ENCODE assay signal across 8 cellular contexts in the genomic region with DNA sequence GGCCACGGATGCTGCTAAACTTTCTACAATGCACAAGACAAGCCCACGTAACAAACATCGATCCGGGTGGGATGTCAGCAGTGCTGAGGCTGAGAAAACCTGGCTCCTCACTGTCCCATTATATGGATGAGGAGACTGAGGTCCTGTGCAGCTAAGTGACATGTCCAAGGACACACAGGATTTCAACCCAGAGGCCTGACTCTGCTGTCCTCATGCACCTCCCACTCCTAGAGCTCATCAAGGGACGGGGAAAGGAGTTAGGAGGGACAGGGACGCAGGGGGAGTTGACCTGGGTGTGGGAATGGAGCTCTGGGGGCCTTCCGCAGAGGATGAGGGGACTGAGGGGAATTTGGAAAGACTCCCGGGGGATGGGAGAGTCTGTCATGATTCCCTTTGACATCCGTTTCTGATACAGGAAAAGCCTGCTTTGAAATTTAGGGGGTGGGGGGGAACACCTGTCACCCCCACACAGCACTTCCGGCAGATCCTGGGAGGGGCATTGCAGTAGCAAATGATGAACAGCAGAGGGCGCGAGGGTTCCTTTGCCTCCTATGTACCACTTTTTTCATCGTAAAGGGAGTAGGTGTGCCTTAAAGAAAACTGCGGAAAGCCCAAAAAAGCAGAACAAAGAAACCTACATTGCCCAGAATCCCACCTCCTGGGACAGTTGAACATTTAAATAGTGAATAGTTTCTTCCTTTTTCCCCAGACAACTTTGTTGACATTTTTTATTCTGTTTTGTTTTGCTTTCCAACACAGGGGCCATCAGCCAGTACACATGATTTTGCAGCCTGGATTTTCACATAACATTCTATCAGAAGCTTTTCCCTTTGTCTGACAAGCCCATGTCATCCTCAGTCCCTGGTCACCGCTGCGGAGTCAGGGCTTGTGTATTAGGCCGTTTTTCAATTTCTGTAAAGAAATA. TPM values are rescaled to one million over a fixed set of nuclear protein-coding genes. Genes with fewer than 3 reads are reported as not detected.
DNase-seq lines count a peak whose midpoint lies in the region; ATAC-seq, FAIRE-seq and TF ChIP-seq lines count a peak whose summit lies in the region.

No MANE protein-coding gene starts in this region.

- TF ChIP-seq CTCF in BE2C (IDR thresholded peaks at IDR 0.05; ENCODE audit: low read depth, low read length) = peak; percentile 93
- TF ChIP-seq CTCF in activated CD8-positive, alpha-beta T cell treated with anti-CD3 and anti-CD28 coated beads for 36 hours (IDR thresholded peaks at IDR 0.05) = peak; percentile 98

- H3K9me3 ChIP-seq in BE2C = no peaks in the 10 kb centered on the region

- peaks cover 4% of the 10 kb centered on the region for H3K4me1 Mint-ChIP-seq in activated CD8-positive, alpha-beta T cell treated with anti-CD3 and anti-CD28 coated beads for 36 hours (ENCODE audit: low read depth)
- peaks cover 7 to 10% (median 9%) of the 10 kb centered on the region in 3 donors for H3K4me1 Mint-ChIP-seq in naive B cell

- DNase-seq in BE2C (peak; percentile 43), HEK293T (ENCODE audit: extremely low spot score) (peak; percentile 67), NCI-H69 (lab: John Stamatoyannopoulos, UW) (peak; percentile 73), naive B cell (peak; percentile 25)
- DNase-seq in activated CD8-positive, alpha-beta T cell treated with anti-CD3 and anti-CD28 coated beads for 36 hours = peak; percentile 74
- peak; percentile 19 for DNase-seq in stimulated activated naive CD4-positive, alpha-beta T cell treated with Interleukin-2 at 50 U/mL for 16 hours (lab: John Stamatoyannopoulos, UW)

- H3K9me3 Mint-ChIP-seq in activated CD8-positive, alpha-beta T cell treated with anti-CD3 and anti-CD28 coated beads for 36 hours = no peaks in the 10 kb centered on the region
- H3K9me3 Mint-ChIP-seq in naive B cell = peaks cover 0 to 2% (median 0%) of the 10 kb centered on the region in 7 donors

- peaks cover 9% of the 10 kb centered on the region for H3K27me3 Mint-ChIP-seq in activated CD8-positive, alpha-beta T cell treated with anti-CD3 and anti-CD28 coated beads for 36 hours
- peaks cover 9 to 33% (median 32%) of the 10 kb centered on the region in 3 donors for H3K27me3 Mint-ChIP-seq in naive B cell

- H3K4me1 ChIP-seq in BE2C = no peaks in the 10 kb centered on the region

- no peak overlapping the region for H3K4me3 Mint-ChIP-seq in activated CD8-positive, alpha-beta T cell treated with anti-CD3 and anti-CD28 coated beads for 36 hours
- no peak overlapping the region for H3K4me3 Mint-ChIP-seq in naive B cell

- FAIRE-seq in endometrium (lab: Jason Lieb, UNC) = peak; percentile 41

- peaks cover 10% of the 10 kb centered on the region; the same call in 1 of the 2 replicates for H3K27me3 ChIP-seq in BE2C

- CTCF ChIA-PET in HEK293T (lab: Yijun Ruan, JAX) = interaction anchor here (0.6 kb wide), 2 partner anchors 30 to 392 kb away, joined by 3 to 6 read pairs; no protein-coding TSS in a partner anchor
- CTCF ChIA-PET in activated CD8-positive, alpha-beta T cell treated with anti-CD3 and anti-CD28 coated beads for 36 hours (lab: Charles Lee) = interaction anchor here (0.6 to 1.3 kb wide), 7 partner anchors 11 to 448 kb away, joined by 3 to 5 read pairs (median 3); no protein-coding TSS in a partner anchor

- POLR2A ChIA-PET in HEK293T (lab: Yijun Ruan, JAX) = no interaction called here
- POLR2A ChIA-PET in activated CD8-positive, alpha-beta T cell treated with anti-CD3 and anti-CD28 coated beads for 36 hours (lab: Charles Lee) = no interaction called here

- H3K27ac Mint-ChIP-seq in activated CD8-positive, alpha-beta T cell treated with anti-CD3 and anti-CD28 coated beads for 36 hours = no peak overlapping the region
- peak overlapping the region in 1 of 6 donors; percentile 25 for H3K27ac Mint-ChIP-seq in naive B cell

- peak; percentile 82 for ATAC-seq in activated CD8-positive, alpha-beta T cell treated with anti-CD3 and anti-CD28 coated beads for 36 hours
- peak; percentile 44 to 46 for ATAC-seq in naive B cell (ENCODE audit: low read depth in 2 of 2)
- no peak for ATAC-seq in HG03565 (IDR thresholded peaks at IDR 0.05; ENCODE audit: unreplicated experiment)

- no peaks in the 10 kb centered on the region for H3K36me3 ChIP-seq in BE2C

- H3K36me3 Mint-ChIP-seq in activated CD8-positive, alpha-beta T cell treated with anti-CD3 and anti-CD28 coated beads for 36 hours (ENCODE audit: low read depth) = no peaks in the 10 kb centered on the region
- H3K36me3 Mint-ChIP-seq in naive B cell = no peaks in the 10 kb centered on the region

- no peak overlapping the region for H3K4me3 ChIP-seq in BE2C (ENCODE audit: low read depth, low read length)

- intact Hi-C loops in activated CD8-positive, alpha-beta T cell treated with anti-CD3 and anti-CD28 coated beads for 36 hours (cut with micrococcal nuclease) = no loop called here

TF ChIP-seq in HEK293T, 16 proteins besides CTCF, POLR2A, EP300 and RAD21:
- no peak for TF ChIP-seq TARDBP (IDR thresholded peaks at IDR 0.05)
- no peak for TF ChIP-seq L3MBTL2 (conservative IDR thresholded peaks at IDR 0.05)
- peak; percentile 50; the same call in 1 of the 2 replicates for TF ChIP-seq ZNF384 (IDR thresholded peaks at IDR 0.05)
- TF ChIP-seq FOXM1 (IDR thresholded peaks at IDR 0.05; ENCODE audit: borderline replicate concordance) = peak; percentile 66; the same call in 1 of the 2 replicates
- TF ChIP-seq, protein P1, sequence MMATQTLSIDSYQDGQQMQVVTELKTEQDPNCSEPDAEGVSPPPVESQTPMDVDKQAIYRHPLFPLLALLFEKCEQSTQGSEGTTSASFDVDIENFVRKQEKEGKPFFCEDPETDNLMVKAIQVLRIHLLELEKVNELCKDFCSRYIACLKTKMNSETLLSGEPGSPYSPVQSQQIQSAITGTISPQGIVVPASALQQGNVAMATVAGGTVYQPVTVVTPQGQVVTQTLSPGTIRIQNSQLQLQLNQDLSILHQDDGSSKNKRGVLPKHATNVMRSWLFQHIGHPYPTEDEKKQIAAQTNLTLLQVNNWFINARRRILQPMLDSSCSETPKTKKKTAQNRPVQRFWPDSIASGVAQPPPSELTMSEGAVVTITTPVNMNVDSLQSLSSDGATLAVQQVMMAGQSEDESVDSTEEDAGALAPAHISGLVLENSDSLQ (IDR thresholded peaks at IDR 0.05) = no peak

RNA-seq across cellular contexts. Expression of a gene that starts 48.6 kb away (rescaled TPM):
- polyA plus RNA-seq in BE2C (2012; ENCODE audit: insufficient read depth, insufficient read length, low read depth) = not detected
- total RNA-seq in activated CD8-positive, alpha-beta T cell treated with anti-CD3 and anti-CD28 coated beads for 36 hours = not detected
- polyA plus RNA-seq in naive B cell (ENCODE audit: low read depth in 6 of 6) = not detected

Comparison
In these comparisons a context has a peak if more than half of its experiments do, and no peak if none do; other contexts are left out.
1. DNase-seq: peak in every context shown above with its lines; median percentile 74 in activated CD8-positive, alpha-beta T cell treated with anti-CD3 and anti-CD28 coated beads for 36 hours; 73 in NCI-H69; 67 in HEK293T; 43 in BE2C; 25 in naive B cell; 19 in stimulated activated naive CD4-positive, alpha-beta T cell treated with Interleukin-2 at 50 U/mL for 16 hours.